ENCODE assay signal across 24 cellular contexts in the genomic region with DNA sequence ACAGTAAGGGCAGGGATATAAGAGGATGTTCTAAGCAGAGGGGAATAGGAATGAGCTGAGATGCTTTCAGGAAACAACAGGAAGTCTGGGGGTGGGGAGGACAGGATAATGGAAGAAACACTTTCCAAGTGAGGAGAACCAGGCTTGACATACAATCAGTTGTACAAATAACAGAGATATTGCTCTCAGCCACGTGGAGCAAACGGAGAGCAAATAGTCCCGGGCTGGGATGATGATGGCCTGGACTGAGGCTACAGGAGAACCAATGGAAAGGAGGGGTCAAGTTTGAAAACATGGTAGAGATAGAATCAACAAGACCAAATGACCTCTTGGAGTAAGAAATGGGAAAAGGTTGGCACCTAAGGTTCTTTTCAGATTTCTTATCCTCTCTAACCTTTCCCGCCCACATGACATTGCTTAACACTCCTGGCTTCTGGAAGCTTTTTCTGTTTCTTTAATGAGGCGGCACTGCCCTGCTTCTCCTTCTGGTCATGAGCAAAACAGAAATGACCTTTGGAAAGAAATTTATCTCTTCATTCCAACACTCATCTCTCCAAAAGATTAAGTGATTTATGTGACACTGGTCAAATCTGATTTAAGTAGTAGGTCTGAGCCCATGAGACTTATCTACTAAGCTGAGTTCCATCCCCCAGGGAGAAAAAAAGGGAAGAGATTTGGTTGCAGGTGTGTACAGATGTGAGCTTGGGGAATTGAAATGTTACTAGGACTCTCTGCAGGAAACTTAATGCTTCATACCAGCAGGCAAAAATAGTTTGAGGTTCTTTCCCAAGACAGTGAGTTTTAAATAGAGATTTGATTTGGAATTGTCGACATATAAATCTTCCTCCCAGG.
"Had no signal": no experiment of that assay in that cellular context is flagged by ENCODE, and none has a peak within 500 bp of the region (broad histone marks: within the 10 kb centered on the region; RNA-seq: fewer than 3 reads in every experiment).

No MANE protein-coding gene starts in this region.

- H3K4me1 Mint-ChIP-seq: activated CD4-positive, alpha-beta T cell treated with anti-CD3 and anti-CD28 coated beads for 36 hours; activated naive CD4-positive, alpha-beta T cell treated with anti-CD3 and anti-CD28 coated beads, Interleukin-2, amount 50 U/mL, for 24 hours had no signal

- H3K27ac ChIP-seq: foreskin keratinocyte, left lung, right lobe of liver, thoracic aorta, vagina had no signal

- H3K27me3 ChIP-seq: foreskin keratinocyte, left lung, right lobe of liver, vagina had no signal

- H3K36me3 Mint-ChIP-seq: stimulated activated naive B cell treated with anti-CD40 and anti-IgM and Interleukin-4, amounts not matched to agents 10 μg/mL and 1 μg/mL and 100 μg/mL, for 72 hours; type B pancreatic cell had no signal

- H3K9me3 ChIP-seq: right lobe of liver, thoracic aorta, vagina had no signal

- H3K4me3 ChIP-seq: left lung, right lobe of liver, thoracic aorta, vagina had no signal

- DNase-seq: activated CD4-positive, alpha-beta T cell treated with anti-CD3 and anti-CD28 coated beads for 36 hours; activated CD4-positive, alpha-beta T cell treated with anti-CD3 and anti-CD28 coated beads, Interleukin-2, amount 50 U/mL, for 48 hours; activated effector memory CD4-positive, alpha-beta T cell treated with anti-CD3 and anti-CD28 coated beads, Interleukin-2, amount 50 U/mL, for 16 hours; activated T-cell treated with anti-CD3 and anti-CD28 coated beads for 4 hours; anterior cingulate cortex; caudate nucleus; effector CD8-positive, alpha-beta T cell; foreskin keratinocyte; kidney glomerular epithelial cell; left lung; midbrain; nephron progenitor cell; right lobe of liver; small intestine; stimulated activated CD4-positive, alpha-beta T cell treated with anti-CD3 and anti-CD28 coated beads, Interleukin-2, amount 100 ng/mL, for 24 hours; stimulated activated naive B cell treated with anti-CD40 and anti-IgM and Interleukin-4, amounts not matched to agents 10 μg/mL and 1 μg/mL and 100 μg/mL, for 72 hours; T1000 had no signal

- H3K4me3 Mint-ChIP-seq: activated CD4-positive, alpha-beta T cell treated with anti-CD3 and anti-CD28 coated beads for 36 hours; activated naive CD4-positive, alpha-beta T cell treated with anti-CD3 and anti-CD28 coated beads, Interleukin-2, amount 50 U/mL, for 24 hours; brain; dendritic cell treated with granulocyte-macrophage colony-stimulating factor and Interleukin-4, amounts not matched to agents 40 ng/mL and 50 ng/mL, for 4 days; nephron progenitor cell; stimulated activated naive B cell treated with anti-CD40 and anti-IgM and Interleukin-4, amounts not matched to agents 10 μg/mL and 1 μg/mL and 100 μg/mL, for 72 hours; type B pancreatic cell; WTC11 had no signal

- H3K36me3 ChIP-seq: right lobe of liver, thoracic aorta, vagina had no signal

- H3K27ac Mint-ChIP-seq: activated CD4-positive, alpha-beta T cell treated with anti-CD3 and anti-CD28 coated beads for 36 hours; activated naive CD4-positive, alpha-beta T cell treated with anti-CD3 and anti-CD28 coated beads, Interleukin-2, amount 50 U/mL, for 24 hours; brain; dendritic cell treated with granulocyte-macrophage colony-stimulating factor and Interleukin-4, amounts not matched to agents 40 ng/mL and 50 ng/mL, for 4 days; nephron progenitor cell; stimulated activated naive B cell treated with anti-CD40 and anti-IgM and Interleukin-4, amounts not matched to agents 10 μg/mL and 1 μg/mL and 100 μg/mL, for 72 hours; type B pancreatic cell; WTC11 had no signal

- H3K4me1 ChIP-seq: foreskin keratinocyte, left lung, right lobe of liver, vagina had no signal

- H3K27me3 Mint-ChIP-seq: dendritic cell treated with granulocyte-macrophage colony-stimulating factor and Interleukin-4, amounts not matched to agents 40 ng/mL and 50 ng/mL, for 4 days; type B pancreatic cell had no signal

- ATAC-seq: activated CD4-positive, alpha-beta T cell treated with anti-CD3 and anti-CD28 coated beads for 36 hours; foreskin keratinocyte; left lung; right lobe of liver; stimulated activated naive B cell treated with anti-CD40 and anti-IgM and Interleukin-4, amounts not matched to agents 10 μg/mL and 1 μg/mL and 100 μg/mL, for 72 hours; WTC11 had no signal
